In genomic region chr21:28811860-28812259, GRCh38 we compare ENCODE assay signal across 27 cellular contexts.
"Had no signal": no experiment of that assay in that cellular context is flagged by ENCODE, and none has a peak within 500 bp of the region (broad histone marks: within the 10 kb centered on the region; RNA-seq: fewer than 3 reads in every experiment).

No MANE protein-coding gene starts in this region.

- H3K4me3 Mint-ChIP-seq: naive thymus-derived CD8-positive, alpha-beta T cell; natural killer cell treated with Interleukin-12 subunit alpha and Interleukin-12 subunit beta and Interleukin-15 and Interleukin-18, amount 100 ng/mL, for 72 hours; nephron progenitor cell; neural crest cell; stimulated activated effector memory CD8-positive, alpha-beta T cell treated with anti-CD3 and anti-CD28 coated beads, Interleukin-12 subunit alpha, Interleukin-12 subunit beta, amount 100 ng/mL, for 72 hours; stimulated activated naive B cell treated with anti-CD40 and anti-IgM and Interleukin-4, amounts not matched to agents 10 μg/mL and 1 μg/mL and 100 μg/mL, for 72 hours; stimulated activated naive CD8-positive, alpha-beta T cell treated with anti-CD3 and anti-CD28 coated beads, Interleukin-15, Interleukin-2, amounts not matched to agents 100 ng/mL and 50 ng/mL, for 24 hours had no signal

- DNase-seq: naive thymus-derived CD8-positive, alpha-beta T cell; nephron progenitor cell; nucleus accumbens; pancreas; retina; right cardiac atrium; right lobe of liver; sigmoid colon; small intestine; stimulated activated CD4-positive, alpha-beta T cell treated with anti-CD3 and anti-CD28 coated beads, Interleukin-15, amount 100 ng/mL, for 24 hours; stimulated activated CD4-positive, alpha-beta T cell treated with anti-CD3 and anti-CD28 coated beads, Interleukin-2, amount 100 ng/mL, for 24 hours; stimulated activated CD4-positive, alpha-beta T cell treated with anti-CD3 and anti-CD28 coated beads, Interleukin-2, amount 100 ng/mL, for 48 hours; stimulated activated CD4-positive, alpha-beta T cell treated with anti-CD3 and anti-CD28 coated beads, Interleukin-4, amount 100 ng/mL, for 24 hours; stimulated activated naive B cell treated with anti-CD40 and anti-IgM and Interleukin-4, amounts not matched to agents 10 μg/mL and 1 μg/mL and 100 μg/mL, for 72 hours; stimulated activated naive CD4-positive, alpha-beta T cell treated with Interleukin-2 at 50 U/mL for 16 hours; stomach; thyroid gland; upper lobe of left lung had no signal

- H3K4me1 Mint-ChIP-seq: nephron progenitor cell; neural crest cell; stimulated activated naive B cell treated with anti-CD40 and anti-IgM and Interleukin-4, amounts not matched to agents 10 μg/mL and 1 μg/mL and 100 μg/mL, for 72 hours had no signal

- H3K4me3 ChIP-seq: pancreas, prostate gland, right lobe of liver, sigmoid colon, stomach, thoracic aorta, thyroid gland, tibial nerve, upper lobe of left lung, vagina had no signal

- H3K36me3 ChIP-seq: neutrophil, pancreas, prostate gland, right lobe of liver, sigmoid colon, stomach, thoracic aorta, thyroid gland, upper lobe of left lung, vagina had no signal

- H3K9me3 Mint-ChIP-seq: natural killer cell treated with Interleukin-12 subunit alpha and Interleukin-12 subunit beta and Interleukin-15 and Interleukin-18, amount 100 ng/mL, for 72 hours; stimulated activated effector memory CD8-positive, alpha-beta T cell treated with anti-CD3 and anti-CD28 coated beads, Interleukin-12 subunit alpha, Interleukin-12 subunit beta, amount 100 ng/mL, for 72 hours had no signal

- H3K4me1 ChIP-seq: pancreas, prostate gland, right lobe of liver, sigmoid colon, stomach, thyroid gland, upper lobe of left lung, vagina had no signal

- H3K27me3 Mint-ChIP-seq: naive thymus-derived CD8-positive, alpha-beta T cell; natural killer cell treated with Interleukin-12 subunit alpha and Interleukin-12 subunit beta and Interleukin-15 and Interleukin-18, amount 100 ng/mL, for 72 hours; stimulated activated naive B cell treated with anti-CD40 and anti-IgM and Interleukin-4, amounts not matched to agents 10 μg/mL and 1 μg/mL and 100 μg/mL, for 72 hours; stimulated activated naive CD8-positive, alpha-beta T cell treated with anti-CD3 and anti-CD28 coated beads, Interleukin-15, Interleukin-2, amounts not matched to agents 100 ng/mL and 50 ng/mL, for 24 hours had no signal

- H3K9me3 ChIP-seq: neutrophil, pancreas, prostate gland, right lobe of liver, thyroid gland, upper lobe of left lung, vagina had no signal

- ATAC-seq: naive thymus-derived CD8-positive, alpha-beta T cell; natural killer cell treated with Interleukin-12 subunit alpha and Interleukin-12 subunit beta and Interleukin-15 and Interleukin-18, amount 100 ng/mL, for 72 hours; pancreas; right cardiac atrium; right lobe of liver; stimulated activated effector memory CD8-positive, alpha-beta T cell treated with anti-CD3 and anti-CD28 coated beads, Interleukin-12 subunit alpha, Interleukin-12 subunit beta, amount 100 ng/mL, for 72 hours; stimulated activated naive B cell treated with anti-CD40 and anti-IgM and Interleukin-4, amounts not matched to agents 10 μg/mL and 1 μg/mL and 100 μg/mL, for 72 hours had no signal

- H3K27ac ChIP-seq: neutrophil, pancreas, prostate gland, right lobe of liver, sigmoid colon, stomach, thoracic aorta, thyroid gland, tibial nerve, upper lobe of left lung, vagina had no signal

- H3K27me3 ChIP-seq: neutrophil, pancreas, right lobe of liver, sigmoid colon, stomach, thyroid gland, tibial nerve, upper lobe of left lung, vagina had no signal

- H3K27ac Mint-ChIP-seq: naive thymus-derived CD8-positive, alpha-beta T cell; nephron progenitor cell; stimulated activated effector memory CD8-positive, alpha-beta T cell treated with anti-CD3 and anti-CD28 coated beads, Interleukin-12 subunit alpha, Interleukin-12 subunit beta, amount 100 ng/mL, for 72 hours; stimulated activated naive B cell treated with anti-CD40 and anti-IgM and Interleukin-4, amounts not matched to agents 10 μg/mL and 1 μg/mL and 100 μg/mL, for 72 hours; stimulated activated naive CD8-positive, alpha-beta T cell treated with anti-CD3 and anti-CD28 coated beads, Interleukin-15, Interleukin-2, amounts not matched to agents 100 ng/mL and 50 ng/mL, for 24 hours had no signal
